In genomic region chr7:14457567-14458453, GRCh38 we compare ENCODE assay signal across 8 cellular contexts.
DNase-seq lines count a peak whose midpoint lies in the region; ATAC-seq, FAIRE-seq and TF ChIP-seq lines count a peak whose summit lies in the region.

No MANE protein-coding gene starts in this region.

- TF ChIP-seq EP300 in HepG2 (IDR thresholded peaks at IDR 0.05; ENCODE audit: low read depth in 2 of 2, low read length in 2 of 2), result no peak
- no peak for TF ChIP-seq EP300 in HepG2 (CRISPR knock-in tag; IDR thresholded peaks at IDR 0.05; ENCODE audit: borderline replicate concordance)

- no peak overlapping the region for H3K27ac ChIP-seq in dorsolateral prefrontal cortex
- no peak overlapping the region for H3K27ac ChIP-seq in HepG2 (ENCODE audit: extremely low read length, insufficient read depth, low read length)

- no TSS peak for BruUV-seq in HepG2 (replicated peaks; lab: Mats Ljungman, UMichigan)

- in situ Hi-C loops in HepG2 (cut with HindIII; ENCODE audit: extremely low pct_ligation_motif_present, low pct_unique_long_range_greater_than_20kb), result loop anchor here (25.0 kb wide), 1 partner anchor 1171 kb away; no protein-coding TSS in a partner anchor

- no peak overlapping the region for H3K4me2 ChIP-seq in HepG2 (ENCODE audit: low read depth, low read length)

- H2AFZ ChIP-seq in HepG2 (ENCODE audit: low read length), result no peak overlapping the region

- peaks cover 58% of the 10 kb centered on the region for H3K9me3 ChIP-seq in HepG2 (ENCODE audit: low read length)

- intact Hi-C loops in dorsolateral prefrontal cortex (cut with DNase I) (loop anchor here in 1 of 2 donors (10.0 kb wide), 1 partner anchor 463 kb away; no protein-coding TSS in a partner anchor), HepG2 (cut with micrococcal nuclease; ENCODE audit: unreplicated experiment) (no loop called here)

- H3K36me3 ChIP-seq in HepG2 (replicated peaks in 1 of 2; ENCODE audit: control insufficient read depth in 1 of 2, insufficient read depth in 2 of 2, low read length in 2 of 2), result no peaks in the 10 kb centered on the region

- no peaks in the 10 kb centered on the region for H4K20me1 ChIP-seq in HepG2 (ENCODE audit: insufficient read depth, low read length)

- no peak for TF ChIP-seq RAD21 in HepG2 (CRISPR knock-in tag; IDR thresholded peaks at IDR 0.05)

- peak; percentile 69 for DNase-seq in GM12865 (ENCODE audit: low read depth)
- peak; percentile 79 for DNase-seq in NCI-H2171 treated with DMSO at 0.1 percent for 48 hours (lab: John Stamatoyannopoulos, UW)
- peak; percentile 5 for DNase-seq in UCSD-AML1 (lab: John Stamatoyannopoulos, UW; ENCODE audit: unreplicated experiment)
- peak in 9 of 10 donors; percentile 35 to 80 (median 63) for DNase-seq in dorsolateral prefrontal cortex
- peak; percentile 26 for DNase-seq in HepG2 (ENCODE audit: low spot score)
- peak in 2 of 3 donors; percentile 20 to 23 for DNase-seq in stimulated activated CD4-positive, alpha-beta T cell treated with anti-CD3 and anti-CD28 coated beads, TNF-alpha, amount 100 ng/mL, for 48 hours (ENCODE audit: low read depth in 3 of 3)

- TF ChIP-seq CTCF in GM12865 (IDR thresholded peaks at IDR 0.05; ENCODE audit: insufficient read depth, low read depth, low read length, missing control alignments), result peak; percentile 72
- TF ChIP-seq CTCF in dorsolateral prefrontal cortex (IDR thresholded peaks at IDR 0.05 in 54 of 56, conservative IDR thresholded peaks at IDR 0.05 in 2 of 56; ENCODE audit: low read depth in 1 of 56, partially characterized antibody in 56 of 56), result peak; percentile 72 to 98 (median 88)
- TF ChIP-seq CTCF in HepG2 (CRISPR knock-in tag; IDR thresholded peaks at IDR 0.05), result peak; percentile 54

- H3K9ac ChIP-seq in HepG2 (ENCODE audit: insufficient read depth, low read depth, low read length), result no peak overlapping the region

- POLR2A ChIA-PET in HepG2 (lab: Yijun Ruan, JAX), result no interaction called here

- WGBS in HepG2 (ENCODE audit: low lambda C conversion rate), result 18% methylated on average over 13 of the region's 13 CpGs

- ATAC-seq in HG03025 (IDR thresholded peaks at IDR 0.05; ENCODE audit: low FRiP score, unreplicated experiment) (peak; percentile 78), HepG2 (peak; percentile 53), GM18520 (IDR thresholded peaks at IDR 0.05; ENCODE audit: unreplicated experiment) (no peak)

- CTCF ChIA-PET in HepG2 (lab: Yijun Ruan, JAX; ENCODE audit: low intra/inter-chr PET ratio, low total read pairs), result interaction anchor here (0.7 to 1.5 kb wide), 2 partner anchors 1178 to 1933 kb away, joined by 3 to 8 read pairs; no protein-coding TSS in a partner anchor

- no peak for FAIRE-seq in HepG2 (lab: Jason Lieb, UNC)

- H3K4me3 ChIP-seq in GM12865 (ENCODE audit: low read depth, low read length), result no peak overlapping the region
- H3K4me3 ChIP-seq in dorsolateral prefrontal cortex, result peak overlapping the region in 21 of 59 donors; percentile 0 to 39 (median 15)
- H3K4me3 ChIP-seq in HepG2 (replicated peaks in 1 of 3; ENCODE audit: insufficient read depth in 1 of 3, low read depth in 2 of 3, low read length in 3 of 3), result no peak overlapping the region

- H3K27me3 ChIP-seq in dorsolateral prefrontal cortex (no peaks in the 10 kb centered on the region), HepG2 (ENCODE audit: control insufficient read depth in 1 of 2, insufficient read depth in 2 of 2, low read length in 2 of 2) (no peaks in the 10 kb centered on the region)

- H3K79me2 ChIP-seq in HepG2 (ENCODE audit: insufficient read depth, low read length), result no peaks in the 10 kb centered on the region

- no peak for TF ChIP-seq POLR2A in HepG2 (IDR thresholded peaks at IDR 0.05; ENCODE audit: insufficient read depth in 1 of 2, low read depth in 2 of 2, low read length in 2 of 2)

- H3K4me1 ChIP-seq in HepG2 (ENCODE audit: insufficient read depth, low read length), result no peaks in the 10 kb centered on the region

TF ChIP-seq in HepG2, 621 proteins besides CTCF, POLR2A, EP300 and RAD21:
- TF ChIP-seq ZFY (CRISPR knock-in tag; IDR thresholded peaks at IDR 0.05), result no peak
- no peak for TF ChIP-seq ZNF788 (CRISPR knock-in tag; IDR thresholded peaks at IDR 0.05; ENCODE audit: borderline replicate concordance)
- TF ChIP-seq REL (CRISPR knock-in tag; conservative IDR thresholded peaks at IDR 0.05), result no peak
- no peak for TF ChIP-seq SAFB2 (CRISPR knock-in tag; IDR thresholded peaks at IDR 0.05; ENCODE audit: borderline replicate concordance, low read depth)
- TF ChIP-seq ARID3A (IDR thresholded peaks at IDR 0.05; ENCODE audit: low read depth, low read length), result 0 out of 2 replicates have a peak, but pooled peaks have one; percentile 21
- peak; percentile 56 for TF ChIP-seq STAG1 (CRISPR knock-in tag; IDR thresholded peaks at IDR 0.05)
- TF ChIP-seq PAF1 (CRISPR knock-in tag; IDR thresholded peaks at IDR 0.05), result no peak
- TF ChIP-seq HNRNPL (IDR thresholded peaks at IDR 0.05; ENCODE audit: low read depth, low read length), result no peak
- TF ChIP-seq, protein P1, sequence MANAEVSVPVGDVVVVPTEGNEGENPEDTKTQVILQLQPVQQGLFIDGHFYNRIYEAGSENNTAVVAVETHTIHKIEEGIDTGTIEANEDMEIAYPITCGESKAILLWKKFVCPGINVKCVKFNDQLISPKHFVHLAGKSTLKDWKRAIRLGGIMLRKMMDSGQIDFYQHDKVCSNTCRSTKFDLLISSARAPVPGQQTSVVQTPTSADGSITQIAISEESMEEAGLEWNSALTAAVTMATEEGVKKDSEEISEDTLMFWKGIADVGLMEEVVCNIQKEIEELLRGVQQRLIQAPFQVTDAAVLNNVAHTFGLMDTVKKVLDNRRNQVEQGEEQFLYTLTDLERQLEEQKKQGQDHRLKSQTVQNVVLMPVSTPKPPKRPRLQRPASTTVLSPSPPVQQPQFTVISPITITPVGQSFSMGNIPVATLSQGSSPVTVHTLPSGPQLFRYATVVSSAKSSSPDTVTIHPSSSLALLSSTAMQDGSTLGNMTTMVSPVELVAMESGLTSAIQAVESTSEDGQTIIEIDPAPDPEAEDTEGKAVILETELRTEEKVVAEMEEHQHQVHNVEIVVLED (CRISPR knock-in tag; IDR thresholded peaks at IDR 0.05; ENCODE audit: borderline replicate concordance), result no peak
- no peak for TF ChIP-seq NKX3-1 (CRISPR knock-in tag; IDR thresholded peaks at IDR 0.05)
- no peak for TF ChIP-seq ZNF850 (CRISPR knock-in tag; conservative IDR thresholded peaks at IDR 0.05)
- TF ChIP-seq ZNF3 (CRISPR knock-in tag; IDR thresholded peaks at IDR 0.05), result no peak
- peak; percentile 56 for TF ChIP-seq SMC3 (IDR thresholded peaks at IDR 0.05; ENCODE audit: low read length)
TF ChIP-seq in HepG2: peak in this region for 3.

Comparison
In these comparisons a context has a peak if more than half of its experiments do, and no peak if none do; other contexts are left out.
1. DNase-seq: peak in every context shown above with its lines; median percentile 79 in NCI-H2171 treated with DMSO at 0.1 percent for 48 hours; 69 in GM12865; 63 in dorsolateral prefrontal cortex; 26 in HepG2; 22 in stimulated activated CD4-positive, alpha-beta T cell treated with anti-CD3 and anti-CD28 coated beads, TNF-alpha, amount 100 ng/mL, for 48 hours; 5 in UCSD-AML1.